In the genomic region with DNA sequence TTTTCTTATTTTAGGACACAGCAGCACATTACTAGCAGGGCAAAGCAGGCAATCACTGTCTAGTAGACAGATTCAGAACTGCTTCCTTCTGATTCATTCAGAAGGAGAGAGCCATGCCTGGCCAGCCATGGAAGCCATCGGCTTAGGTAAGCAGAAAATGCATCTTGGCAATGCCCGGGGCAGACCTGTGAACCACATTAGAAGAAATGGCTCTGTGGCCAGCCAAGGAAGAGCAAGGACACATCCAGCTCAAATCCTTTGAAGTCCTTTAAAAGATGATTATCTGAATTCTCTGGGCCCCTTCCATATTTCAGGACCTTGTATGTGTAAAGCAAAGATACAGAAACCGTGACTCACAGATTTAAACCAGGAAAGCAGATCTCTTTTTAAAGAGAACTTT, we compare ENCODE assay signal across 28 cellular contexts.
"Had no signal": no experiment of that assay in that cellular context is flagged by ENCODE, and none has a peak within 500 bp of the region (broad histone marks: within the 10 kb centered on the region; RNA-seq: fewer than 3 reads in every experiment).

No MANE protein-coding gene starts in this region.

- H3K27me3 Mint-ChIP-seq: progenitor cell of endocrine pancreas had no signal

- H3K27ac Mint-ChIP-seq: natural killer cell, progenitor cell of endocrine pancreas, type B pancreatic cell had no signal

- H3K9me3 Mint-ChIP-seq: type B pancreatic cell had no signal

- H3K4me3 ChIP-seq: coronary artery, esophagus muscularis mucosa, heart right ventricle, lower lobe of right lung, pancreas, right lobe of liver, stomach, testis, tibial artery had no signal

- H3K27ac ChIP-seq: coronary artery, esophagus muscularis mucosa, heart right ventricle, lower lobe of right lung, neutrophil, pancreas, stomach, testis, tibial artery had no signal

- H3K36me3 ChIP-seq: esophagus muscularis mucosa, heart right ventricle, lower lobe of right lung, neutrophil, pancreas, right lobe of liver, stomach, tibial artery had no signal

- ATAC-seq: heart right ventricle, left colon, left ventricle myocardium superior, lower lobe of right lung, natural killer cell, pancreas, right lobe of liver had no signal

- DNase-seq: dermis blood vessel endothelial cell; effector memory CD4-positive, alpha-beta T cell; foreskin melanocyte; glutamatergic neuron; heart right ventricle; hippocampal formation; islet precursor cell; kidney glomerular epithelial cell; left colon; left ventricle myocardium superior; lower lobe of right lung; natural killer cell; pancreas; right lobe of liver; small intestine; stimulated activated CD4-positive, alpha-beta T cell treated with anti-CD3 and anti-CD28 coated beads, Interleukin-12 subunit alpha, Interleukin-12 subunit beta, amount 100 ng/mL, for 4 hours; stimulated activated CD4-positive, alpha-beta T cell treated with anti-CD3 and anti-CD28 coated beads, Interleukin-1b, Interleukin-23, amount 100 ng/mL, for 48 hours; stimulated activated CD4-positive, alpha-beta T cell treated with anti-CD3 and anti-CD28 coated beads, Interleukin-4, amount 100 ng/mL, for 1 hour; stimulated activated CD8-positive, alpha-beta memory T cell treated with anti-CD3 and anti-CD28 coated beads, Interleukin-4, amount 100 ng/mL, for 48 hours; stimulated activated naive CD4-positive, alpha-beta T cell treated with Interleukin-2 at 50 U/mL for 16 hours; stomach; testis; tibial artery had no signal

- H3K4me3 Mint-ChIP-seq: natural killer cell, type B pancreatic cell had no signal

- H3K4me1 Mint-ChIP-seq: natural killer cell had no signal

- H3K4me1 ChIP-seq: heart right ventricle, lower lobe of right lung, pancreas, stomach, testis, tibial artery had no signal

- H3K27me3 ChIP-seq: esophagus muscularis mucosa, heart right ventricle, neutrophil, pancreas, right lobe of liver, stomach, testis, tibial artery had no signal

- H3K36me3 Mint-ChIP-seq: natural killer cell, type B pancreatic cell had no signal
